Comparison of ENCODE assay signal across 1 cellular context in the genomic region with DNA sequence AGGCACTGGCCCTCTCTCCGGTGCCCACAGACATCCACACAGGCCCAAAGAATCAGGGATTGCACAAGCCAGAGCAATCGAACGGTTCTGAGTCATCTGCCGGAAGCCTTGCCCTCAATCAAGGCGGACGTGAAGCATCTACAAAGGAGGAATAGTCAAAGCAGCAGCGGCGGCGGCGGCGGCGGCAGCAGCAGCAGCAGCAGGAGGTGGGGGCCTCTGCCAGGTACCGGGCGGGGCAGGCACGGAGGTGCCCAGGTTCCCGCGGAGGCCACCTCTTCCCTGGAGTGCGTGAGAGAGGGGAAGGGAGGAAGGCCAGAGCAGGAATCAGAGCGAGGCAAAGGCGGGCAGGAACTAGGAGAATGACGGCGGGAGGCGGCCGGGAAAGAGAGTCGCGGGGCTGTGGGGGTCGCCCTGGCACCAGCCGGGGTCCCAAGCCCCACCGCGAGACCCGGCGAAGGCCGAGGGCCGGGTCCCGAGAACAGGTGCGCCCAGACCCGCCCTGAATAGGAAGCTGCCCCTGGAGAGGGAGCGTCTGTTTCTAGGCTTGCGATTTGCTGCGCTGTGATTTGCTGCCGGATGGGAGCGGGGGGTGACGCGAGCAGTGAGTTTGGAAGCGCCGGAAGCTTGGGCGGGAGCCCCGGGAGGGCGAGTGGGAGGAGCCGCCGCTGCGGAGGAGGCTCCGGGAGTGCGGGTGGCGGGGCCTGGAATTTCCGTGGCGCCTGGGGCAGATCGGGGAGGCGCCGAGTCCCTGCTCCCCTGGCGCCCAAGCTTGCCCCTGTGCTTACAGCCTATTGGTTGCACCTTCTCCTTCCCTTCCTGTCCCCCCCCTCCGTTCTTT.
A peak's percentile ranks its signal among the peaks of the same experiment; 100 is the strongest.
TF ChIP-seq lines count a peak whose summit lies in the region.

Gene SERPINB8, plus strand, starts transcription at position 117 of the 838 bp plus-strand sequence. CDS start 8,228 bp downstream, outside the sequence.

TF ChIP-seq in WTC11, 78 proteins besides CTCF, POLR2A, EP300 and RAD21 (continued from another document):
- TF ChIP-seq, protein P1, sequence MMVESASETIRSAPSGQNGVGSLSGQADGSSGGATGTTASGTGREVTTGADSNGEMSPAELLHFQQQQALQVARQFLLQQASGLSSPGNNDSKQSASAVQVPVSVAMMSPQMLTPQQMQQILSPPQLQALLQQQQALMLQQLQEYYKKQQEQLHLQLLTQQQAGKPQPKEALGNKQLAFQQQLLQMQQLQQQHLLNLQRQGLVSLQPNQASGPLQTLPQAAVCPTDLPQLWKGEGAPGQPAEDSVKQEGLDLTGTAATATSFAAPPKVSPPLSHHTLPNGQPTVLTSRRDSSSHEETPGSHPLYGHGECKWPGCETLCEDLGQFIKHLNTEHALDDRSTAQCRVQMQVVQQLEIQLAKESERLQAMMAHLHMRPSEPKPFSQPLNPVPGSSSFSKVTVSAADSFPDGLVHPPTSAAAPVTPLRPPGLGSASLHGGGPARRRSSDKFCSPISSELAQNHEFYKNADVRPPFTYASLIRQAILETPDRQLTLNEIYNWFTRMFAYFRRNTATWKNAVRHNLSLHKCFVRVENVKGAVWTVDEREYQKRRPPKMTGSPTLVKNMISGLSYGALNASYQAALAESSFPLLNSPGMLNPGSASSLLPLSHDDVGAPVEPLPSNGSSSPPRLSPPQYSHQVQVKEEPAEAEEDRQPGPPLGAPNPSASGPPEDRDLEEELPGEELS (CRISPR knock-in tag; IDR thresholded peaks at IDR 0.05), result 0 out of 2 replicates have a peak, but pooled peaks have one; percentile 15
- no peak for TF ChIP-seq ATF1 (CRISPR knock-in tag; IDR thresholded peaks at IDR 0.05)
- TF ChIP-seq TEAD4 (CRISPR knock-in tag; IDR thresholded peaks at IDR 0.05), result no peak
- TF ChIP-seq SP1 (CRISPR knock-in tag; conservative IDR thresholded peaks at IDR 0.05), result peak; percentile 85
- TF ChIP-seq ZBTB43 (CRISPR knock-in tag; IDR thresholded peaks at IDR 0.05), result no peak
- no peak for TF ChIP-seq ZNF416 (CRISPR knock-in tag; IDR thresholded peaks at IDR 0.05)
- no peak for TF ChIP-seq JUN (CRISPR knock-in tag; IDR thresholded peaks at IDR 0.05)
- TF ChIP-seq MLX (CRISPR knock-in tag; IDR thresholded peaks at IDR 0.05), result no peak
- no peak for TF ChIP-seq CDX4 (CRISPR knock-in tag; IDR thresholded peaks at IDR 0.05; ENCODE audit: borderline replicate concordance)
- no peak for TF ChIP-seq ATF3 (CRISPR knock-in tag; conservative IDR thresholded peaks at IDR 0.05)
- no peak; the same call in 1 of the 2 replicates for TF ChIP-seq MAX (CRISPR knock-in tag; IDR thresholded peaks at IDR 0.05)
- peak; percentile 29; the same call in 1 of the 2 replicates for TF ChIP-seq ZNF423 (CRISPR knock-in tag; IDR thresholded peaks at IDR 0.05)
- TF ChIP-seq, protein P2, sequence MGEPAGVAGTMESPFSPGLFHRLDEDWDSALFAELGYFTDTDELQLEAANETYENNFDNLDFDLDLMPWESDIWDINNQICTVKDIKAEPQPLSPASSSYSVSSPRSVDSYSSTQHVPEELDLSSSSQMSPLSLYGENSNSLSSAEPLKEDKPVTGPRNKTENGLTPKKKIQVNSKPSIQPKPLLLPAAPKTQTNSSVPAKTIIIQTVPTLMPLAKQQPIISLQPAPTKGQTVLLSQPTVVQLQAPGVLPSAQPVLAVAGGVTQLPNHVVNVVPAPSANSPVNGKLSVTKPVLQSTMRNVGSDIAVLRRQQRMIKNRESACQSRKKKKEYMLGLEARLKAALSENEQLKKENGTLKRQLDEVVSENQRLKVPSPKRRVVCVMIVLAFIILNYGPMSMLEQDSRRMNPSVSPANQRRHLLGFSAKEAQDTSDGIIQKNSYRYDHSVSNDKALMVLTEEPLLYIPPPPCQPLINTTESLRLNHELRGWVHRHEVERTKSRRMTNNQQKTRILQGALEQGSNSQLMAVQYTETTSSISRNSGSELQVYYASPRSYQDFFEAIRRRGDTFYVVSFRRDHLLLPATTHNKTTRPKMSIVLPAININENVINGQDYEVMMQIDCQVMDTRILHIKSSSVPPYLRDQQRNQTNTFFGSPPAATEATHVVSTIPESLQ (CRISPR knock-in tag; IDR thresholded peaks at IDR 0.05), result no peak
- TF ChIP-seq, protein P3, sequence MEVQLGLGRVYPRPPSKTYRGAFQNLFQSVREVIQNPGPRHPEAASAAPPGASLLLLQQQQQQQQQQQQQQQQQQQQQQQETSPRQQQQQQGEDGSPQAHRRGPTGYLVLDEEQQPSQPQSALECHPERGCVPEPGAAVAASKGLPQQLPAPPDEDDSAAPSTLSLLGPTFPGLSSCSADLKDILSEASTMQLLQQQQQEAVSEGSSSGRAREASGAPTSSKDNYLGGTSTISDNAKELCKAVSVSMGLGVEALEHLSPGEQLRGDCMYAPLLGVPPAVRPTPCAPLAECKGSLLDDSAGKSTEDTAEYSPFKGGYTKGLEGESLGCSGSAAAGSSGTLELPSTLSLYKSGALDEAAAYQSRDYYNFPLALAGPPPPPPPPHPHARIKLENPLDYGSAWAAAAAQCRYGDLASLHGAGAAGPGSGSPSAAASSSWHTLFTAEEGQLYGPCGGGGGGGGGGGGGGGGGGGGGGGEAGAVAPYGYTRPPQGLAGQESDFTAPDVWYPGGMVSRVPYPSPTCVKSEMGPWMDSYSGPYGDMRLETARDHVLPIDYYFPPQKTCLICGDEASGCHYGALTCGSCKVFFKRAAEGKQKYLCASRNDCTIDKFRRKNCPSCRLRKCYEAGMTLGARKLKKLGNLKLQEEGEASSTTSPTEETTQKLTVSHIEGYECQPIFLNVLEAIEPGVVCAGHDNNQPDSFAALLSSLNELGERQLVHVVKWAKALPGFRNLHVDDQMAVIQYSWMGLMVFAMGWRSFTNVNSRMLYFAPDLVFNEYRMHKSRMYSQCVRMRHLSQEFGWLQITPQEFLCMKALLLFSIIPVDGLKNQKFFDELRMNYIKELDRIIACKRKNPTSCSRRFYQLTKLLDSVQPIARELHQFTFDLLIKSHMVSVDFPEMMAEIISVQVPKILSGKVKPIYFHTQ (CRISPR knock-in tag; IDR thresholded peaks at IDR 0.05), result no peak
- TF ChIP-seq HMGA2 (CRISPR knock-in tag; IDR thresholded peaks at IDR 0.05), result no peak
- 0 out of 2 replicates have a peak, but pooled peaks have one; percentile 66 for TF ChIP-seq CREB1 (CRISPR knock-in tag; IDR thresholded peaks at IDR 0.05)
- TF ChIP-seq, protein P4, sequence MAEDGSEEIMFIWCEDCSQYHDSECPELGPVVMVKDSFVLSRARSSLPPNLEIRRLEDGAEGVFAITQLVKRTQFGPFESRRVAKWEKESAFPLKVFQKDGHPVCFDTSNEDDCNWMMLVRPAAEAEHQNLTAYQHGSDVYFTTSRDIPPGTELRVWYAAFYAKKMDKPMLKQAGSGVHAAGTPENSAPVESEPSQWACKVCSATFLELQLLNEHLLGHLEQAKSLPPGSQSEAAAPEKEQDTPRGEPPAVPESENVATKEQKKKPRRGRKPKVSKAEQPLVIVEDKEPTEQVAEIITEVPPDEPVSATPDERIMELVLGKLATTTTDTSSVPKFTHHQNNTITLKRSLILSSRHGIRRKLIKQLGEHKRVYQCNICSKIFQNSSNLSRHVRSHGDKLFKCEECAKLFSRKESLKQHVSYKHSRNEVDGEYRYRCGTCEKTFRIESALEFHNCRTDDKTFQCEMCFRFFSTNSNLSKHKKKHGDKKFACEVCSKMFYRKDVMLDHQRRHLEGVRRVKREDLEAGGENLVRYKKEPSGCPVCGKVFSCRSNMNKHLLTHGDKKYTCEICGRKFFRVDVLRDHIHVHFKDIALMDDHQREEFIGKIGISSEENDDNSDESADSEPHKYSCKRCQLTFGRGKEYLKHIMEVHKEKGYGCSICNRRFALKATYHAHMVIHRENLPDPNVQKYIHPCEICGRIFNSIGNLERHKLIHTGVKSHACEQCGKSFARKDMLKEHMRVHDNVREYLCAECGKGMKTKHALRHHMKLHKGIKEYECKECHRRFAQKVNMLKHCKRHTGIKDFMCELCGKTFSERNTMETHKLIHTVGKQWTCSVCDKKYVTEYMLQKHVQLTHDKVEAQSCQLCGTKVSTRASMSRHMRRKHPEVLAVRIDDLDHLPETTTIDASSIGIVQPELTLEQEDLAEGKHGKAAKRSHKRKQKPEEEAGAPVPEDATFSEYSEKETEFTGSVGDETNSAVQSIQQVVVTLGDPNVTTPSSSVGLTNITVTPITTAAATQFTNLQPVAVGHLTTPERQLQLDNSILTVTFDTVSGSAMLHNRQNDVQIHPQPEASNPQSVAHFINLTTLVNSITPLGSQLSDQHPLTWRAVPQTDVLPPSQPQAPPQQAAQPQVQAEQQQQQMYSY (CRISPR knock-in tag; IDR thresholded peaks at IDR 0.05), result no peak
- peak; percentile 54; the same call in 1 of the 2 replicates for TF ChIP-seq ZNF138 (CRISPR knock-in tag; conservative IDR thresholded peaks at IDR 0.05)
- TF ChIP-seq, protein P5, sequence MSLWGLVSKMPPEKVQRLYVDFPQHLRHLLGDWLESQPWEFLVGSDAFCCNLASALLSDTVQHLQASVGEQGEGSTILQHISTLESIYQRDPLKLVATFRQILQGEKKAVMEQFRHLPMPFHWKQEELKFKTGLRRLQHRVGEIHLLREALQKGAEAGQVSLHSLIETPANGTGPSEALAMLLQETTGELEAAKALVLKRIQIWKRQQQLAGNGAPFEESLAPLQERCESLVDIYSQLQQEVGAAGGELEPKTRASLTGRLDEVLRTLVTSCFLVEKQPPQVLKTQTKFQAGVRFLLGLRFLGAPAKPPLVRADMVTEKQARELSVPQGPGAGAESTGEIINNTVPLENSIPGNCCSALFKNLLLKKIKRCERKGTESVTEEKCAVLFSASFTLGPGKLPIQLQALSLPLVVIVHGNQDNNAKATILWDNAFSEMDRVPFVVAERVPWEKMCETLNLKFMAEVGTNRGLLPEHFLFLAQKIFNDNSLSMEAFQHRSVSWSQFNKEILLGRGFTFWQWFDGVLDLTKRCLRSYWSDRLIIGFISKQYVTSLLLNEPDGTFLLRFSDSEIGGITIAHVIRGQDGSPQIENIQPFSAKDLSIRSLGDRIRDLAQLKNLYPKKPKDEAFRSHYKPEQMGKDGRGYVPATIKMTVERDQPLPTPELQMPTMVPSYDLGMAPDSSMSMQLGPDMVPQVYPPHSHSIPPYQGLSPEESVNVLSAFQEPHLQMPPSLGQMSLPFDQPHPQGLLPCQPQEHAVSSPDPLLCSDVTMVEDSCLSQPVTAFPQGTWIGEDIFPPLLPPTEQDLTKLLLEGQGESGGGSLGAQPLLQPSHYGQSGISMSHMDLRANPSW (CRISPR knock-in tag; conservative IDR thresholded peaks at IDR 0.05; ENCODE audit: low read depth), result no peak
- TF ChIP-seq NFYB (CRISPR knock-in tag; conservative IDR thresholded peaks at IDR 0.05; ENCODE audit: low read depth), result no peak
- TF ChIP-seq OVOL2 (CRISPR knock-in tag; IDR thresholded peaks at IDR 0.05; ENCODE audit: borderline replicate concordance), result no peak
